ENCODE assay signal across 8 cellular contexts in genomic region chr17:48107137-48108055, GRCh38. TPM values are rescaled to one million over a fixed set of nuclear protein-coding genes. Genes with fewer than 3 reads are reported as not detected.
A peak's percentile ranks its signal among the peaks of the same experiment; 100 is the strongest.
DNase-seq lines count a peak whose midpoint lies in the region; TF ChIP-seq lines count a peak whose summit lies in the region.

A gene with protein sequence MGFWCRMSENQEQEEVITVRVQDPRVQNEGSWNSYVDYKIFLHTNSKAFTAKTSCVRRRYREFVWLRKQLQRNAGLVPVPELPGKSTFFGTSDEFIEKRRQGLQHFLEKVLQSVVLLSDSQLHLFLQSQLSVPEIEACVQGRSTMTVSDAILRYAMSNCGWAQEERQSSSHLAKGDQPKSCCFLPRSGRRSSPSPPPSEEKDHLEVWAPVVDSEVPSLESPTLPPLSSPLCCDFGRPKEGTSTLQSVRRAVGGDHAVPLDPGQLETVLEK (plus strand): TSS chr17:48107766. CDS start chr17:48112044, 4,278 bp downstream.

- peak; percentile 15; the same call in 1 of the 2 replicates for TF ChIP-seq CTCF in MM.1S (IDR thresholded peaks at IDR 0.05; ENCODE audit: low read length)
- TF ChIP-seq CTCF in neural cell (IDR thresholded peaks at IDR 0.05; ENCODE audit: poor library complexity, severe bottlenecking) = peak; percentile 53

- H3K4me1 ChIP-seq in HAP-1 (peaks cover 4% of the 10 kb centered on the region), MM.1S (ENCODE audit: low read length) (peaks cover 5% of the 10 kb centered on the region; the same call in 1 of the 2 replicates), stomach smooth muscle (ENCODE audit: control insufficient read depth, insufficient read depth, low read length) (peaks cover 13% of the 10 kb centered on the region)

- H3K27ac ChIP-seq in MM.1S (ENCODE audit: low read length) (peak within 1 kb of the TSS; percentile 76; the same call in 1 of the 2 replicates), neural cell (ENCODE audit: low read length) (peak within 1 kb of the TSS; percentile 79), stomach smooth muscle (ENCODE audit: low read length) (peak within 1 kb of the TSS; percentile 88)

- peak; percentile 65 for DNase-seq in GDM1 (lab: John Stamatoyannopoulos, UW)
- DNase-seq in HAP-1 (ENCODE audit: low spot score in 2 of 2) = peak; percentile 93 to 96
- peak; percentile 91 for DNase-seq in MM.1S
- DNase-seq in SHP77 treated with DMSO at 0.1 percent for 48 hours (lab: John Stamatoyannopoulos, UW) = peak; percentile 93
- DNase-seq in activated effector memory CD4-positive, alpha-beta T cell treated with anti-CD3 and anti-CD28 coated beads, Interleukin-2, amount 50 U/mL, for 16 hours = peak; percentile 98
- DNase-seq in fibroblast of the conjunctiva (ENCODE audit: low read depth) = peak; percentile 59

- H3K9me2 ChIP-seq in MM.1S (replicated peaks; ENCODE audit: insufficient read depth, low read length) = no peaks in the 10 kb centered on the region
- no peaks in the 10 kb centered on the region for H3K9me2 ChIP-seq in neural cell (ENCODE audit: insufficient read depth, low read length)

- H3K27me3 ChIP-seq in HAP-1 (ENCODE audit: low read depth) (no peaks in the 10 kb centered on the region), MM.1S (replicated peaks; ENCODE audit: insufficient read depth, low read length) (no peaks in the 10 kb centered on the region), neural cell (ENCODE audit: insufficient read depth, low read depth, low read length) (no peaks in the 10 kb centered on the region), stomach smooth muscle (ENCODE audit: control insufficient read depth in 1 of 2, insufficient read depth in 2 of 2, low read length in 2 of 2) (no peaks in the 10 kb centered on the region)

- H3K9me3 ChIP-seq in HAP-1 = peaks cover 2% of the 10 kb centered on the region; the same call in 1 of the 2 replicates
- H3K9me3 ChIP-seq in MM.1S (replicated peaks; ENCODE audit: insufficient read depth, low read length) = no peaks in the 10 kb centered on the region
- no peaks in the 10 kb centered on the region for H3K9me3 ChIP-seq in neural cell (ENCODE audit: low read length)
- H3K9me3 ChIP-seq in stomach smooth muscle (ENCODE audit: control insufficient read depth in 2 of 2, low read length in 2 of 2) = no peaks in the 10 kb centered on the region

- H3F3A ChIP-seq in MM.1S (ENCODE audit: insufficient read depth, low read length) (peaks cover 21% of the 10 kb centered on the region), neural cell (ENCODE audit: insufficient read depth, low read length, poor library complexity, severe bottlenecking) (no peaks in the 10 kb centered on the region)

- peak; percentile 50 for TF ChIP-seq EP300 in neural cell (conservative IDR thresholded peaks at IDR 0.05; ENCODE audit: poor library complexity, severe bottlenecking)

- H3K36me3 ChIP-seq in HAP-1 (replicated peaks) (no peaks in the 10 kb centered on the region; the same call in 1 of the 2 replicates), MM.1S (replicated peaks; ENCODE audit: insufficient read depth, low read length) (no peaks in the 10 kb centered on the region), neural cell (ENCODE audit: insufficient read depth, low read length) (no peaks in the 10 kb centered on the region), stomach smooth muscle (ENCODE audit: control insufficient read depth in 2 of 2, insufficient read depth in 2 of 2, low read length in 2 of 2) (no peaks in the 10 kb centered on the region)

- H2AFZ ChIP-seq in MM.1S (ENCODE audit: low read length) = peak within 1 kb of the TSS; percentile 81
- H2AFZ ChIP-seq in neural cell (ENCODE audit: low read depth, low read length) = peak within 1 kb of the TSS; percentile 73

- H3K9ac ChIP-seq in MM.1S (ENCODE audit: low read length) = peak within 1 kb of the TSS; percentile 79
- peak within 1 kb of the TSS; percentile 76 for H3K9ac ChIP-seq in neural cell (ENCODE audit: low read length)
- H3K9ac ChIP-seq in stomach smooth muscle (ENCODE audit: low read length in 2 of 2) = peak within 1 kb of the TSS; percentile 83 to 92

- H3K79me2 ChIP-seq in MM.1S (ENCODE audit: low read length) = peaks cover 44% of the 10 kb centered on the region
- peaks cover 31% of the 10 kb centered on the region for H3K79me2 ChIP-seq in neural cell (replicated peaks; ENCODE audit: insufficient read depth, low read length)

- H3K4me3 ChIP-seq in HAP-1 (peak within 1 kb of the TSS; percentile 85), MM.1S (ENCODE audit: low read length) (peak within 1 kb of the TSS; percentile 83), neural cell (ENCODE audit: low read length) (peak within 1 kb of the TSS; percentile 79), stomach smooth muscle (ENCODE audit: low read length in 2 of 2) (peak within 1 kb of the TSS; percentile 73 to 96)

- H4K20me1 ChIP-seq in MM.1S (ENCODE audit: insufficient read depth, low read length) (no peaks in the 10 kb centered on the region; the same call in 1 of the 2 replicates), neural cell (ENCODE audit: insufficient read depth) (no peaks in the 10 kb centered on the region)

- in situ Hi-C loops in HAP-1 (cut with MboI; ENCODE audit: low sequenced_read_pairs) = no loop called here

- H3K4me2 ChIP-seq in MM.1S (ENCODE audit: low read depth, low read length) = peak within 1 kb of the TSS; percentile 79
- peak within 1 kb of the TSS; percentile 76 for H3K4me2 ChIP-seq in neural cell (ENCODE audit: low read length)

- no peak for TF ChIP-seq RAD21 in neural cell (conservative IDR thresholded peaks at IDR 0.05)

TF ChIP-seq in neural cell, 6 proteins besides CTCF, POLR2A, EP300 and RAD21:
- TF ChIP-seq POLR2AphosphoS5 (IDR thresholded peaks at IDR 0.05) (peak; percentile 66), EZH2 (IDR thresholded peaks at IDR 0.05; ENCODE audit: borderline replicate concordance, insufficient read depth, low read length, poor library complexity, severe bottlenecking) (no peak), SMC3 (conservative IDR thresholded peaks at IDR 0.05; ENCODE audit: poor library complexity) (peak; percentile 33), TAF1 (IDR thresholded peaks at IDR 0.05; ENCODE audit: low read depth) (peak; percentile 62), REST (IDR thresholded peaks at IDR 0.05; ENCODE audit: borderline replicate concordance) (no peak), MXI1 (conservative IDR thresholded peaks at IDR 0.05; ENCODE audit: poor library complexity, severe bottlenecking) (peak; percentile 75)
TF ChIP-seq in neural cell: peak in this region for 4.

RNA-seq across cellular contexts. Expression of the gene that starts here (rescaled TPM):
- 29.0 and 34.7 TPM in 2 replicates for polyA plus RNA-seq in neural cell
- 25.7 and 30.7 TPM in 2 replicates for polyA minus RNA-seq in neural cell

Comparison
In these comparisons a context has a peak if more than half of its experiments do, and no peak if none do; other contexts are left out.
1. Peak in every context shown above with its lines: DNase-seq, H3K4me3 ChIP-seq and H3K27ac ChIP-seq.